ENCODE assay signal across 8 cellular contexts in the genomic region with DNA sequence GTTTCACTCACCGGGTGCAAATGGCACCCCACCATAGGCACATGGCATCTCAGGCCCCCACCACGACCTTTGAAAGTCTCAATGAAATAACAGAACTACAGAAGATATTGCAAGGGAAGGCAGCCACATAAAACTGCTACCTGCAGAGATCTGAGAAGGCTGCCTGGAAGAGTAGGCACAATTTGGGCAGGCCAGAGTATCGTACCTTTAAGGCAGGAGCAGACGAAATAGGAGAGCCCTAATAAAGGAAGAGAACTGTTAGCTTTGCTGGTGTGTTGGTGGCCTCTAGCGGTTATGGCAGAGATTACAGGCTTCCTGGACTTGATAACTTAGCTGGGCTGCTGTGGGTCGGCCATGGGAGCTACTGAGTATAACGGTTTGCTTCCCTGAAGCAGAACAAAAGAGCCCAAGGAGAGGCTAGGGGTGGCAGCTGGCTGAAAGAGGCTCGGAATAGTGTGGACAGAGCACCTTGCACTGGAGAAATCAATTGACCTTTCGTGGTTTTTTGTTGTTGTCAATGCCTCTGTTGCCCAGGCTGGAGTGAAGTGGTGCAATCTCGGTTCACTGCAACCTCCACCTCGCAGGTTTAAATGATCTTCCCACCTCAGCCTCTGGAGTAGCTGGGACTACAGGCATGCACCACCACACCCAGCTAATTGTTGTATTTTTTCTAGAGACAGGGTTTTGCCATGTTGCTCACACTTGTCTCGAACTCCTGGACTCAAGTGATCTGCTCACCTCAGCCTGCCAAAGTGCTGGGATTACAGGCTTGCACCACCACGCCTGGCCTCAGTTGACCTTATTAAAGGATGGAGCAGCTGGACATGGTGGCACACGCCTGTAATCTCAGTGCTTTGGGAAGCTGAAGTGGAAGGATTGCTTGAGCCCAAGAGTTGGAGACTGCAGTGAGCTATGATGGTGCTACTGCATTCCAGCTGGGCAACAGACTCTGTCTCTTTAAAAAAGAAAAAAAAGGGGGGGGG. TPM values are rescaled to one million over a fixed set of nuclear protein-coding genes. Genes with fewer than 3 reads are reported as not detected.
A peak's percentile ranks its signal among the peaks of the same experiment; 100 is the strongest.
DNase-seq lines count a peak whose midpoint lies in the region; ATAC-seq and TF ChIP-seq lines count a peak whose summit lies in the region.

No MANE protein-coding gene starts in this region.

- TF ChIP-seq CTCF in SU-DHL-6 (IDR thresholded peaks at IDR 0.05; ENCODE audit: insufficient read depth, low read length, poor library complexity, severe bottlenecking) (peak; percentile 37), cardiac muscle cell (IDR thresholded peaks at IDR 0.05; ENCODE audit: low read depth, low read length) (peak; percentile 89)

- no peaks in the 10 kb centered on the region for H3K9me3 Mint-ChIP-seq in activated naive CD8-positive, alpha-beta T cell treated with anti-CD3 and anti-CD28 coated beads for 36 hours

- H3K36me3 ChIP-seq in SU-DHL-6 (ENCODE audit: low read length) (no peaks in the 10 kb centered on the region), cardiac muscle cell (no peaks in the 10 kb centered on the region)

- H3K4me3 ChIP-seq in SU-DHL-6 (ENCODE audit: insufficient read depth, low read length, poor library complexity, severe bottlenecking), result no peak overlapping the region
- H3K4me3 ChIP-seq in cardiac muscle cell, result no peak overlapping the region

- peaks cover 9% of the 10 kb centered on the region for H3K4me1 ChIP-seq in cardiac muscle cell (ENCODE audit: low read depth)

- no peak overlapping the region for H3K27ac Mint-ChIP-seq in activated naive CD8-positive, alpha-beta T cell treated with anti-CD3 and anti-CD28 coated beads for 36 hours

- H3K27me3 Mint-ChIP-seq in activated naive CD8-positive, alpha-beta T cell treated with anti-CD3 and anti-CD28 coated beads for 36 hours, result no peaks in the 10 kb centered on the region

- no peak overlapping the region for H3K4me2 ChIP-seq in SU-DHL-6 (ENCODE audit: low read depth, low read length, poor library complexity, severe bottlenecking)

- peaks cover 39% of the 10 kb centered on the region for H3K36me3 Mint-ChIP-seq in activated naive CD8-positive, alpha-beta T cell treated with anti-CD3 and anti-CD28 coated beads for 36 hours

- H4K20me1 ChIP-seq in SU-DHL-6 (ENCODE audit: low read depth, low read length), result no peaks in the 10 kb centered on the region

- H3K9me2 ChIP-seq in SU-DHL-6 (replicated peaks; ENCODE audit: insufficient read depth, low read length), result no peaks in the 10 kb centered on the region

- H3K27ac ChIP-seq in SU-DHL-6 (ENCODE audit: low read depth, low read length) (no peak overlapping the region), cardiac muscle cell (no peak overlapping the region)

- peaks cover 6% of the 10 kb centered on the region; the same call in 1 of the 2 replicates for H3K79me2 ChIP-seq in SU-DHL-6 (ENCODE audit: insufficient read depth, low read length)

- H3K9me3 ChIP-seq in SU-DHL-6 (ENCODE audit: insufficient read depth, low read length) (no peaks in the 10 kb centered on the region), cardiac muscle cell (ENCODE audit: low read depth) (no peaks in the 10 kb centered on the region)

- DNase-seq in GF-D8 (lab: John Stamatoyannopoulos, UW) (peak; percentile 49), NCI-H1105 (lab: John Stamatoyannopoulos, UW) (peak; percentile 64), cardiac muscle cell (ENCODE audit: low read depth in 1 of 2, low spot score in 1 of 2) (peak; percentile 86 to 89), renal cortical epithelial cell (ENCODE audit: low read depth) (peak; percentile 72)
- DNase-seq in activated naive CD8-positive, alpha-beta T cell treated with anti-CD3 and anti-CD28 coated beads for 36 hours, result peak; percentile 70

- no peaks in the 10 kb centered on the region for H3K27me3 ChIP-seq in SU-DHL-6 (ENCODE audit: low read length)
- no peaks in the 10 kb centered on the region for H3K27me3 ChIP-seq in cardiac muscle cell

- no peak overlapping the region for H3K4me3 Mint-ChIP-seq in activated naive CD8-positive, alpha-beta T cell treated with anti-CD3 and anti-CD28 coated beads for 36 hours

- H2AFZ ChIP-seq in SU-DHL-6 (ENCODE audit: low read depth, low read length, severe bottlenecking), result no peak overlapping the region

- H3K9ac ChIP-seq in SU-DHL-6 (ENCODE audit: low read length), result no peak overlapping the region

- 0 out of 2 replicates have a peak, but pooled peaks cover 4% of the 10 kb centered on the region for H3F3A ChIP-seq in SU-DHL-6 (ENCODE audit: insufficient read depth)

- H3K4me1 Mint-ChIP-seq in activated naive CD8-positive, alpha-beta T cell treated with anti-CD3 and anti-CD28 coated beads for 36 hours, result peaks cover 34% of the 10 kb centered on the region

- ATAC-seq in HG03457 (IDR thresholded peaks at IDR 0.05; ENCODE audit: unreplicated experiment) (no peak), GM18502 (IDR thresholded peaks at IDR 0.05; ENCODE audit: poor library complexity, unreplicated experiment) (no peak)

RNA-seq across cellular contexts. Expression of a gene that starts 4.8 kb away (rescaled TPM):
- total RNA-seq in activated naive CD8-positive, alpha-beta T cell treated with anti-CD3 and anti-CD28 coated beads for 36 hours, result 10 to 100 TPM; 52.6 to 53.8 TPM
- 26.8 and 130 TPM in 2 replicates for total RNA-seq in cardiac muscle cell
- 28.2 and 127 TPM in 2 replicates for polyA plus RNA-seq in cardiac muscle cell
- 17.0 and 43.9 TPM in 2 replicates for total RNA-seq in renal cortical epithelial cell

RNA-seq across cellular contexts. Expression of a gene that starts 14.3 kb away (rescaled TPM):
- under 1 TPM; 0.29 to 0.34 TPM for total RNA-seq in activated naive CD8-positive, alpha-beta T cell treated with anti-CD3 and anti-CD28 coated beads for 36 hours
- total RNA-seq in cardiac muscle cell (0.57 and 0.70 TPM in 2 replicates), renal cortical epithelial cell (not detected in 2 replicates)
- 0.17 and 0.94 TPM in 2 replicates for polyA plus RNA-seq in cardiac muscle cell

RNA-seq across cellular contexts. Expression of a gene that starts 17.1 kb away (rescaled TPM):
- total RNA-seq in activated naive CD8-positive, alpha-beta T cell treated with anti-CD3 and anti-CD28 coated beads for 36 hours, result 10 to 100 TPM; 83.0 to 86.4 TPM
- total RNA-seq in cardiac muscle cell (42.0 and 42.5 TPM in 2 replicates), renal cortical epithelial cell (27.4 and 51.6 TPM in 2 replicates)
- 31.2 and 31.8 TPM in 2 replicates for polyA plus RNA-seq in cardiac muscle cell

RNA-seq across cellular contexts. Expression of a gene that starts 18.9 kb away (rescaled TPM):
- 10 to 100 TPM; 41.6 to 43.8 TPM for total RNA-seq in activated naive CD8-positive, alpha-beta T cell treated with anti-CD3 and anti-CD28 coated beads for 36 hours
- total RNA-seq in cardiac muscle cell (23.3 and 29.2 TPM in 2 replicates), renal cortical epithelial cell (10.6 and 24.8 TPM in 2 replicates)
- 23.6 and 26.1 TPM in 2 replicates for polyA plus RNA-seq in cardiac muscle cell
